ENCODE assay signal across 8 cellular contexts in the genomic region with DNA sequence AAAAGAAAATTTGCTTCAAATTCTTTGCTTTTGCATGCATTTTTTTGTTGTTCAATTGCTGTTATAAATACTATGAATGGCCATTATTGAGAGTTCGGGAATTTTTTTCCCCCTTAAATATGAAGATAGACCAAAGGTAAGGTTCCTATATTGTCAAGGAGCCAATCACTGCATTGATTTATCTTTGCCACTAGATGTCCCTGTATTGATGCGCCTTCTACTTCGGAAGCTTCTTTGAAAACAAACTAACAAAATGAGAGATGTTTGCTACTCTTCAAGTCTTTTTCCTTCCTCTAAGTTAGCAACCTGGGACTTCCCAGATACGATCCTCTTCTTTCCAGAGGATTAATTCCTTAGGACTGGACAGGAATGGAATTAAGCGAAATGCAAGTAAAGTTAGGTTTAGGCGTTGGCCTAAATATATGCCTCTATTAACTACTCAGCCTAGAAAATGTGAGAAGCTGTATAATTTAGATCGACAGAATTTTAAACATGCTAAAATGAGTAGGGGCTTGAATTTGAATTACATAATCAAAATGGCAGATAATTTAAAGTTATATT.
DNase-seq lines count a peak whose midpoint lies in the region; ATAC-seq and TF ChIP-seq lines count a peak whose summit lies in the region.

No MANE protein-coding gene starts in this region.

- H3K4me1 ChIP-seq in PC-3 (ENCODE audit: insufficient read depth, low read length) (peaks cover 9% of the 10 kb centered on the region), gastrocnemius medialis (no peaks in the 10 kb centered on the region)

- ATAC-seq in HG02610 (IDR thresholded peaks at IDR 0.05; ENCODE audit: unreplicated experiment) = peak; percentile 61
- ATAC-seq in PC-3 = no peak
- no peak for ATAC-seq in gastrocnemius medialis
- ATAC-seq in HG02981 (IDR thresholded peaks at IDR 0.05; ENCODE audit: unreplicated experiment) = no peak

- no peak overlapping the region for H3K27ac ChIP-seq in PC-3 (ENCODE audit: low read length)
- no peak overlapping the region for H3K27ac ChIP-seq in gastrocnemius medialis

- DNase-seq in DMS153 treated with DMSO at 0.1 percent for 48 hours (lab: John Stamatoyannopoulos, UW; ENCODE audit: unreplicated experiment) = peak; percentile 11
- DNase-seq in PC-3 = peak; percentile 49
- DNase-seq in foreskin fibroblast = peak in 1 of 2 donors; percentile 55
- DNase-seq in gastrocnemius medialis = no peak
- DNase-seq in stimulated activated CD4-positive, alpha-beta T cell treated with anti-CD3 and anti-CD28 coated beads, Interleukin-12 subunit alpha, Interleukin-12 subunit beta, amount 100 ng/mL, for 4 hours = no peak
- DNase-seq in epidermal melanocyte (ENCODE audit: insufficient read length, low spot score) = no peak

- intact Hi-C loops in PC-3 (cut with micrococcal nuclease) (loop anchor here (1.0 to 5.0 kb wide), 2 partner anchors 136 to 620 kb away; no protein-coding TSS in a partner anchor), gastrocnemius medialis (cut with DNase I; ENCODE audit: low total_unique reads) (no loop called here)

- H2AFZ ChIP-seq in PC-3 (ENCODE audit: low read length) = 0 out of 2 replicates have a peak overlapping the region, but pooled peaks have one; percentile 19

- no peak overlapping the region for H3K9ac ChIP-seq in PC-3 (ENCODE audit: low read length)

- H3K9me3 ChIP-seq in PC-3 (ENCODE audit: low read length) (no peaks in the 10 kb centered on the region), gastrocnemius medialis (no peaks in the 10 kb centered on the region)

- no peak for TF ChIP-seq POLR2A in gastrocnemius medialis (IDR thresholded peaks at IDR 0.05)

- H3K4me3 ChIP-seq in PC-3 (ENCODE audit: low read length) = no peak overlapping the region
- no peak overlapping the region for H3K4me3 ChIP-seq in foreskin fibroblast (ENCODE audit: low read depth in 1 of 2, low read length in 2 of 2)
- no peak overlapping the region for H3K4me3 ChIP-seq in gastrocnemius medialis

- POLR2A ChIA-PET in PC-3 (lab: Charles Lee; ENCODE audit: unreplicated experiment) = no interaction called here

- no peaks in the 10 kb centered on the region for H3K9me2 ChIP-seq in PC-3 (replicated peaks; ENCODE audit: low read length)

- BruUV-seq in PC-3 (replicated peaks; lab: Mats Ljungman, UMichigan) = no TSS peak

- H3F3A ChIP-seq in PC-3 (ENCODE audit: low read length, unreplicated experiment) = no peaks in the 10 kb centered on the region

- in situ Hi-C loops in gastrocnemius medialis (cut with MboI; ENCODE audit: low sequenced_read_pairs in 4 of 4) = no loop called here

- TF ChIP-seq CTCF in PC-3 (conservative IDR thresholded peaks at IDR 0.05; ENCODE audit: low read depth, low read length) (peak; percentile 71), foreskin fibroblast (IDR thresholded peaks at IDR 0.05; ENCODE audit: low read depth, low read length) (peak; percentile 53), gastrocnemius medialis (IDR thresholded peaks at IDR 0.05 in 4 of 5, conservative IDR thresholded peaks at IDR 0.05 in 1 of 5) (peak in 3 of 5 experiments; percentile 18 to 43 (median 34))

- H3K4me2 ChIP-seq in PC-3 (ENCODE audit: low read length) = no peak overlapping the region

- no peaks in the 10 kb centered on the region for H3K79me2 ChIP-seq in PC-3 (ENCODE audit: low read length)

- no peaks in the 10 kb centered on the region for H3K27me3 ChIP-seq in PC-3 (ENCODE audit: low read length)
- no peaks in the 10 kb centered on the region for H3K27me3 ChIP-seq in gastrocnemius medialis

- H3K36me3 ChIP-seq in PC-3 (ENCODE audit: low read depth, low read length) (no peaks in the 10 kb centered on the region), gastrocnemius medialis (no peaks in the 10 kb centered on the region)

- H4K20me1 ChIP-seq in PC-3 (ENCODE audit: low read length) = no peaks in the 10 kb centered on the region

- CTCF ChIA-PET in PC-3 (lab: Charles Lee) = no interaction called here

Comparison
In these comparisons a context has a peak if more than half of its experiments do, and no peak if none do; other contexts are left out.
1. DNase-seq: peak in DMS153 treated with DMSO at 0.1 percent for 48 hours (single experiment) and PC-3 (single experiment); none in gastrocnemius medialis (0 of 2), stimulated activated CD4-positive, alpha-beta T cell treated with anti-CD3 and anti-CD28 coated beads, Interleukin-12 subunit alpha, Interleukin-12 subunit beta, amount 100 ng/mL, for 4 hours (single experiment) and epidermal melanocyte (single experiment).
2. Peak in every context shown above with its lines, with median percentiles within 50 percentile points of each other: CTCF ChIP-seq.